22 cellular contexts compared by ENCODE assay signal in the genomic region with DNA sequence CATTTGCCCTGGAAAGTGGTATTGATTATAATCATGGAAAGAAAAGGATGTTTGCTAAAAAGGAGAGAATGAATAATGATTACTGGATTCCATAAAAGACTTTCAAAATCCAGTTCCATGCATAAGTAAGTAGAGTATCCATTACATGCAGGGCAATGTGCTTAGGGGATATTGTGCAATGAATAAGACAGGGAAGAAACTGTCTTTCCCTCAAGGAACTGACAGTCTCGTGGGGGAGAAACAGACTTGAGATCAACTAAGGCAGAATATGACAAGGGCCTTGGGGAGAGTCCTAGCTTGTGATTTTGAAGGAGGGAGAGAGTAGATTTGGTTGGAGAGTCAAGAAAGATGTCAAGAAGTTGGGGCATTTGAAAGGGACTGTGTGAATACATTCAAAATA.
"Had no signal": no experiment of that assay in that cellular context is flagged by ENCODE, and none has a peak within 500 bp of the region (broad histone marks: within the 10 kb centered on the region; RNA-seq: fewer than 3 reads in every experiment).

No MANE protein-coding gene starts in this region.

- ATAC-seq: T-cell had no signal

- H3K36me3 Mint-ChIP-seq: T-cell had no signal

- H3K27me3 ChIP-seq: MG63 had no signal

- H3K4me3 Mint-ChIP-seq: T-cell had no signal

- H3K27ac Mint-ChIP-seq: T-cell had no signal

- H3K4me1 Mint-ChIP-seq: T-cell had no signal

- H3K4me3 ChIP-seq: MG63 had no signal

- DNase-seq: Karpas-422, KG1, MG63, NCI-H1092, NCI-H1105 treated with DMSO at 0.1 percent for 48 hours, NCI-H1417 treated with DMSO at 0.1 percent for 48 hours, NCI-H146, NCI-H1694 treated with DMSO at 0.1 percent for 48 hours, NCI-H1930, NCI-H2081, NCI-H2107, NCI-H2227 treated with DMSO at 0.1 percent for 48 hours, NCI-H446, NCI-H510A, NCI-H524 treated with DMSO at 0.1 percent for 48 hours, NCI-H69, NCI-H774, SHP77, SK-N-SH, SW 1271, T-cell had no signal

- H3K27ac ChIP-seq: RWPE1 had no signal

- H3K9me3 Mint-ChIP-seq: T-cell had no signal

- H3K36me3 ChIP-seq: MG63 had no signal

- H3K4me2 ChIP-seq: SK-N-SH had no signal

- H3K9me3 ChIP-seq: MG63, SK-N-SH had no signal
